Comparison of ENCODE assay signal across 8 cellular contexts in the genomic region with DNA sequence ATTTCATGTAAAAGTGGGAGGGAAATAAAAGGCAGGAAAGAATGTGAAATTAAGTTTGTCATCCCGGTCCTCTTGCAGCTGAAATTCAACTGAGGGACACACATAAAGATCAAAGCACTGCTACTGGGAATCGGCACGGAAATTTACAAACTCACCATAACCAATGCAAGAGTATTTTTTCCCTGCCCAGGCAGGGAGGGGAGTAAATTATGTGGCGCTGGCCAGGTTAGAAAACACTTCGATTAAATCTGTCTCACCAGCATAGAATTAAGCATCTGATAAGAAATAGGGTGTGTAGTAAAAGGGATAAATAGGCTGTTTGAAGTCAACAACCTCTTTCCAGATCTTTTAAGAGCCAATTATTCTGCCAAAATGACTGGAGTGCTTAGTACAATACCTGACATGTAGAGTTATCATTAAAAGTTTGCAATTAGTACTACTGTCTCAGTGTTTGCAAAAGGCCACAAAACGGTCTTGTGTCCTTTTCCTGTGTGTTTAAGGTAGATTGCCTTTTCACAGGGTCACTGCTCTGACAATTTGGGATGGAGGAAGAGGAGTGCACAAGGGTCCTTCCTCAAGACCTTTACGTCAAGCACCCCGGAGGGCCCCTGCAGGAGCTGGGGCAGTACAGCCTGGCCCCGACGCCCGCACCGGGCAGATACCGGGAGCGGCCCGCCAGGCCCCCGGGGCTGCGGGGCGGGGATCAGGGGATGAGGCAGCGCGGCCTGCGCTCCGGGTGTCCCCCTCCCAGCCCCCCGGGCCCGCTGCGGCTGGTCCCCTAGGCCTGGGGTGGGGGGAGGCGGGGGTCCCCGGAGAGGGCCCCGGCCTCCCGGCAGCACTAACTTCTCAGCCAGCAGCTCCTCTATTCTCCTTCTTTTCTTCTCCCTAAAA. TPM values are rescaled to one million over a fixed set of nuclear protein-coding genes. Genes with fewer than 3 reads are reported as not detected.
A peak's percentile ranks its signal among the peaks of the same experiment; 100 is the strongest.
DNase-seq lines count a peak whose midpoint lies in the region; ATAC-seq, FAIRE-seq and TF ChIP-seq lines count a peak whose summit lies in the region.

No MANE protein-coding gene starts in this region.

- H3K4me1 ChIP-seq in SK-N-SH (ENCODE audit: control insufficient read depth in 1 of 2, insufficient read depth in 2 of 2, low read depth in 1 of 2, low read length in 1 of 2) (peaks cover 31% of the 10 kb centered on the region in 2 experiments), endothelial cell of umbilical vein (ENCODE audit: control insufficient read depth, extremely low read depth, insufficient read depth, low read length) (peaks cover 54% of the 10 kb centered on the region)

- DNase-seq in Calu3 (peak; percentile 14), H7 (peak; percentile 80), SK-N-SH (peak; percentile 76), endothelial cell of umbilical vein (ENCODE audit: low read depth, low spot score) (peak; percentile 38), naive B cell (no peak), NCI-H187 treated with DMSO at 0.1 percent for 48 hours (lab: John Stamatoyannopoulos, UW) (no peak), HuH-7 (ENCODE audit: low spot score) (no peak), NCI-H446 treated with DMSO at 0.1 percent for 48 hours (lab: John Stamatoyannopoulos, UW) (no peak)

- H3K27me3 Mint-ChIP-seq in Calu3 (ENCODE audit: unreplicated experiment): no peaks in the 10 kb centered on the region
- no peaks in the 10 kb centered on the region for H3K27me3 Mint-ChIP-seq in naive B cell

- dilution Hi-C loops in endothelial cell of umbilical vein (cut with MboI; ENCODE audit: extremely low pct_ligation_motif_present, low sequenced_read_pairs): no loop called here

- peak overlapping the region; percentile 85 for H3K4me2 ChIP-seq in SK-N-SH
- H3K4me2 ChIP-seq in endothelial cell of umbilical vein (ENCODE audit: insufficient read depth, low read length): peak overlapping the region; percentile 96

- H3K9me2 ChIP-seq in SK-N-SH: no peaks in the 10 kb centered on the region

- H3K9me3 Mint-ChIP-seq in Calu3 (ENCODE audit: low read depth, unreplicated experiment) (no peaks in the 10 kb centered on the region), naive B cell (no peaks in the 10 kb centered on the region)

- H3K9ac ChIP-seq in SK-N-SH: peak overlapping the region; percentile 89
- H3K9ac ChIP-seq in endothelial cell of umbilical vein (replicated peaks; ENCODE audit: extremely low read depth, insufficient read depth, low read length): peak overlapping the region; percentile 61

- FAIRE-seq in endothelial cell of umbilical vein (lab: Jason Lieb, UNC): peak; percentile 31

- peaks cover 32% of the 10 kb centered on the region for H3K36me3 Mint-ChIP-seq in Calu3 (ENCODE audit: insufficient read depth, unreplicated experiment)
- no peaks in the 10 kb centered on the region for H3K36me3 Mint-ChIP-seq in naive B cell

- H4K20me1 ChIP-seq in SK-N-SH (ENCODE audit: insufficient read depth) (no peaks in the 10 kb centered on the region), endothelial cell of umbilical vein (replicated peaks; ENCODE audit: control insufficient read depth, extremely low read depth, insufficient read depth, low read length) (no peaks in the 10 kb centered on the region)

- H3K79me2 ChIP-seq in SK-N-SH (ENCODE audit: insufficient read depth): peaks cover 53% of the 10 kb centered on the region
- peaks cover 28% of the 10 kb centered on the region for H3K79me2 ChIP-seq in endothelial cell of umbilical vein (ENCODE audit: control insufficient read depth, insufficient read depth, low read length)

- WGBS in SK-N-SH (ENCODE audit: low lambda C conversion rate): 4% methylated on average over 8 of the region's 29 CpGs

- no peaks in the 10 kb centered on the region for H3K27me3 ChIP-seq in H7 (ENCODE audit: control insufficient read depth, insufficient read depth, low read length)
- H3K27me3 ChIP-seq in SK-N-SH (ENCODE audit: insufficient read depth): no peaks in the 10 kb centered on the region
- no peaks in the 10 kb centered on the region for H3K27me3 ChIP-seq in endothelial cell of umbilical vein (ENCODE audit: control insufficient read depth in 2 of 2, insufficient read depth in 2 of 2, low read length in 2 of 2)

- peak overlapping the region; percentile 81 for H3K4me3 ChIP-seq in H7 (ENCODE audit: insufficient read depth, low read depth, low read length)
- peak overlapping the region; percentile 79 to 86 for H3K4me3 ChIP-seq in SK-N-SH (ENCODE audit: low read depth in 2 of 2, low read length in 1 of 2)
- peak overlapping the region; percentile 44 to 95 (median 92) for H3K4me3 ChIP-seq in endothelial cell of umbilical vein (replicated peaks in 1 of 3; ENCODE audit: insufficient read depth in 1 of 3, low read depth in 1 of 3, low read length in 3 of 3)

- intact Hi-C loops in Calu3 (cut with micrococcal nuclease; ENCODE audit: unreplicated experiment) (loop anchor here (2.0 kb wide), 1 partner anchor 27 kb away; a partner anchor contains a TSS), endothelial cell of umbilical vein (cut with micrococcal nuclease) (loop anchor here (1.0 kb wide), 1 partner anchor 27 kb away; a partner anchor contains a TSS)

- TF ChIP-seq RAD21 in SK-N-SH (IDR thresholded peaks at IDR 0.05; ENCODE audit: low read length): no peak

- peak overlapping the region; percentile 47; the same call in 1 of the 2 replicates for H2AFZ ChIP-seq in SK-N-SH (ENCODE audit: low read depth)
- peak overlapping the region; percentile 23 for H2AFZ ChIP-seq in endothelial cell of umbilical vein (ENCODE audit: low read depth, low read length)

- no peak for TF ChIP-seq CTCF in Calu3 (IDR thresholded peaks at IDR 0.05; ENCODE audit: unreplicated experiment)
- TF ChIP-seq CTCF in SK-N-SH (IDR thresholded peaks at IDR 0.05): no peak
- no peak for TF ChIP-seq CTCF in endothelial cell of umbilical vein (IDR thresholded peaks at IDR 0.05; ENCODE audit: extremely low read depth in 1 of 2, insufficient read depth in 1 of 2, low read depth in 1 of 2, low read length in 2 of 2)

- no peak for TF ChIP-seq EP300 in SK-N-SH (IDR thresholded peaks at IDR 0.05; ENCODE audit: borderline replicate concordance in 1 of 2, low read depth in 1 of 2, low read length in 1 of 2)

- CTCF ChIA-PET in Calu3 (lab: Charles Lee) (interaction anchor here (0.6 kb wide), 2 partner anchors 9 to 341 kb away, joined by 4 to 8 read pairs; no protein-coding TSS in a partner anchor), SK-N-SH (lab: Yijun Ruan, JAX) (interaction anchor here (1.2 kb wide), 1 partner anchor 28 kb away, joined by 4 read pairs; no protein-coding TSS in a partner anchor), endothelial cell of umbilical vein (lab: Charles Lee) (interaction anchor here (1.1 kb wide), 1 partner anchor 12 kb away, joined by 3 read pairs; no protein-coding TSS in a partner anchor)

- H3K9me1 ChIP-seq in endothelial cell of umbilical vein (replicated peaks; ENCODE audit: control insufficient read depth, extremely low read depth, insufficient read depth, low read length): no peaks in the 10 kb centered on the region

- H3K9me3 ChIP-seq in SK-N-SH: no peaks in the 10 kb centered on the region
- no peaks in the 10 kb centered on the region for H3K9me3 ChIP-seq in endothelial cell of umbilical vein (replicated peaks; ENCODE audit: control insufficient read depth, insufficient read depth, low read length)

- peaks cover 29% of the 10 kb centered on the region for H3F3A ChIP-seq in SK-N-SH (replicated peaks; ENCODE audit: insufficient read depth)

- peak overlapping the region; percentile 81 for H3K27ac Mint-ChIP-seq in Calu3 (ENCODE audit: unreplicated experiment)
- peak overlapping the region in 5 of 6 donors; percentile 35 to 99 (median 91) for H3K27ac Mint-ChIP-seq in naive B cell

- peaks cover 19% of the 10 kb centered on the region for H3K4me1 Mint-ChIP-seq in Calu3 (ENCODE audit: low read depth, unreplicated experiment)
- H3K4me1 Mint-ChIP-seq in naive B cell: peaks cover 44 to 71% (median 47%) of the 10 kb centered on the region in 3 donors

- peak overlapping the region; percentile 80 for H3K4me3 Mint-ChIP-seq in Calu3 (ENCODE audit: low read depth, unreplicated experiment)
- peak overlapping the region; percentile 80 to 97 (median 90) for H3K4me3 Mint-ChIP-seq in naive B cell

- H3K27ac ChIP-seq in SK-N-SH (ENCODE audit: low read depth in 2 of 2, low read length in 1 of 2) (peak overlapping the region; percentile 27 to 76; a peak in 3 of 4 replicates), endothelial cell of umbilical vein (ENCODE audit: insufficient read depth, low read depth, low read length) (peak overlapping the region; percentile 13)

- ATAC-seq in naive B cell (ENCODE audit: low read depth in 2 of 2): no peak

- H3K36me3 ChIP-seq in H7 (replicated peaks; ENCODE audit: control insufficient read depth, insufficient read depth, low read length): no peaks in the 10 kb centered on the region
- H3K36me3 ChIP-seq in SK-N-SH (replicated peaks in 1 of 2; ENCODE audit: control insufficient read depth in 1 of 2, insufficient read depth in 2 of 2, low read length in 1 of 2): peaks cover 6 to 16% of the 10 kb centered on the region in 2 experiments
- H3K36me3 ChIP-seq in endothelial cell of umbilical vein (ENCODE audit: control insufficient read depth in 2 of 2, extremely low read depth in 1 of 2, insufficient read depth in 2 of 2, low read length in 2 of 2): peaks cover 0 to 2% of the 10 kb centered on the region in 2 experiments

- POLR2A ChIA-PET in SK-N-SH (lab: Yijun Ruan, JAX): interaction anchor here (0.6 kb wide), 1 partner anchor 25 kb away, joined by 3 read pairs; no protein-coding TSS in a partner anchor
- POLR2A ChIA-PET in endothelial cell of umbilical vein (lab: Charles Lee): interaction anchor here (0.7 kb wide), 1 partner anchor 66 kb away, joined by 4 read pairs; a partner anchor contains a TSS

- BruUV-seq in Calu3 (replicated peaks; lab: Mats Ljungman, UMichigan): TSS peak; percentile 69
- BruUV-seq in endothelial cell of umbilical vein (replicated peaks; lab: Mats Ljungman, UMichigan): TSS peak; percentile 54

- TF ChIP-seq POLR2A in endothelial cell of umbilical vein (IDR thresholded peaks at IDR 0.05; ENCODE audit: low read depth, low read length): no peak

RNA-seq across cellular contexts. Expression of a gene that starts 0.7 kb away (rescaled TPM):
- total RNA-seq in Calu3 (2022) (55.9 and 64.2 TPM in 2 replicates), endothelial cell of umbilical vein (81.6 and 84.6 TPM in 2 replicates)
- 81.2 and 94.7 TPM in 2 replicates for total RNA-seq in H7 (2014; rRNA removed; shearing (Covaris generic))
- polyA plus RNA-seq in SK-N-SH (2012; rRNA removed) (43.0 and 62.0 TPM in 2 replicates), endothelial cell of umbilical vein (30.9 and 39.4 TPM in 2 replicates), naive B cell (ENCODE audit: low read depth in 6 of 6) (100 to 1,000 TPM in 1 of 6 donors, 10 to 100 TPM in 5; 57.8 to 123 (median 61.1) TPM)
- 53.5 and 64.1 TPM in 2 replicates for polyA plus RNA-seq in SK-N-SH (2012; cell fraction: cytosol; rRNA removed)
- polyA plus RNA-seq in SK-N-SH (2012; cell fraction: nucleus; rRNA removed): 50.1 and 92.6 TPM in 2 replicates
- polyA plus RNA-seq in endothelial cell of umbilical vein (2011; cell fraction: cytosol; rRNA removed): 52.4 and 54.6 TPM in 2 replicates
- polyA plus RNA-seq in endothelial cell of umbilical vein (2011; cell fraction: nucleus; rRNA removed): 113 and 114 TPM in 2 replicates
- 40.4 and 79.9 TPM in 2 replicates for polyA plus RNA-seq in endothelial cell of umbilical vein (2012)
- polyA minus RNA-seq in endothelial cell of umbilical vein: 52.9 and 69.9 TPM in 2 replicates
- polyA minus RNA-seq in endothelial cell of umbilical vein (2011; cell fraction: cytosol; rRNA and poly(A)+ RNA removed): 16.2 TPM
- polyA minus RNA-seq in endothelial cell of umbilical vein (2011; cell fraction: nucleus; rRNA and poly(A)+ RNA removed): 44.4 and 49.2 TPM in 2 replicates

RNA-seq across cellular contexts. Expression of a gene that starts 5.2 kb away (rescaled TPM):
- 65.5 and 76.9 TPM in 2 replicates for total RNA-seq in Calu3 (2022)
- total RNA-seq in H7 (2014; rRNA removed; shearing (Covaris generic)): 19.0 and 20.9 TPM in 2 replicates
- polyA plus RNA-seq in SK-N-SH (2012; rRNA removed): 64.6 and 90.7 TPM in 2 replicates
- 101 and 122 TPM in 2 replicates for polyA plus RNA-seq in SK-N-SH (2012; cell fraction: cytosol; rRNA removed)
- 24.8 and 38.2 TPM in 2 replicates for polyA plus RNA-seq in SK-N-SH (2012; cell fraction: nucleus; rRNA removed)
- total RNA-seq in endothelial cell of umbilical vein: 111 and 116 TPM in 2 replicates
- polyA plus RNA-seq in endothelial cell of umbilical vein: 96.9 and 129 TPM in 2 replicates
- polyA plus RNA-seq in endothelial cell of umbilical vein (2011; cell fraction: cytosol; rRNA removed): 96.6 and 110 TPM in 2 replicates
- polyA plus RNA-seq in endothelial cell of umbilical vein (2011; cell fraction: nucleus; rRNA removed): 37.5 and 46.6 TPM in 2 replicates
- polyA plus RNA-seq in endothelial cell of umbilical vein (2012): 117 and 149 TPM in 2 replicates
- 181 and 225 TPM in 2 replicates for polyA minus RNA-seq in endothelial cell of umbilical vein
- polyA minus RNA-seq in endothelial cell of umbilical vein (2011; cell fraction: cytosol; rRNA and poly(A)+ RNA removed): 26.9 TPM
- polyA minus RNA-seq in endothelial cell of umbilical vein (2011; cell fraction: nucleus; rRNA and poly(A)+ RNA removed): 22.4 and 29.2 TPM in 2 replicates
- 100 to 1,000 TPM; 278 to 469 (median 324) TPM for polyA plus RNA-seq in naive B cell (ENCODE audit: low read depth in 6 of 6)

RNA-seq across cellular contexts. Expression of a gene that starts 27.4 kb away (rescaled TPM):
- total RNA-seq in Calu3 (2022) (31.3 and 34.4 TPM in 2 replicates), endothelial cell of umbilical vein (32.3 and 32.7 TPM in 2 replicates)
- 8.9 and 15.3 TPM in 2 replicates for total RNA-seq in H7 (2014; rRNA removed; shearing (Covaris generic))
- polyA plus RNA-seq in SK-N-SH (2012; rRNA removed) (3.2 and 4.3 TPM in 2 replicates), endothelial cell of umbilical vein (2.5 and 3.7 TPM in 2 replicates), naive B cell (ENCODE audit: low read depth in 6 of 6) (10 to 100 TPM; 26.1 to 65.0 (median 54.4) TPM)
- polyA plus RNA-seq in SK-N-SH (2012; cell fraction: cytosol; rRNA removed): 4.8 and 5.7 TPM in 2 replicates
- polyA plus RNA-seq in SK-N-SH (2012; cell fraction: nucleus; rRNA removed): 5.4 and 9.2 TPM in 2 replicates
- 6.2 and 12.1 TPM in 2 replicates for polyA plus RNA-seq in endothelial cell of umbilical vein (2011; cell fraction: cytosol; rRNA removed)
- polyA plus RNA-seq in endothelial cell of umbilical vein (2011; cell fraction: nucleus; rRNA removed): 14.6 and 15.1 TPM in 2 replicates
- 19.0 and 22.9 TPM in 2 replicates for polyA plus RNA-seq in endothelial cell of umbilical vein (2012)
- 30.1 and 43.0 TPM in 2 replicates for polyA minus RNA-seq in endothelial cell of umbilical vein
- polyA minus RNA-seq in endothelial cell of umbilical vein (2011; cell fraction: cytosol; rRNA and poly(A)+ RNA removed): 11.9 TPM
- 31.1 and 41.4 TPM in 2 replicates for polyA minus RNA-seq in endothelial cell of umbilical vein (2011; cell fraction: nucleus; rRNA and poly(A)+ RNA removed)

RNA-seq across cellular contexts. Expression of a gene that starts 42.9 kb away (rescaled TPM):
- total RNA-seq in Calu3 (2022) (not detected in 2 replicates), endothelial cell of umbilical vein (not detected in 2 replicates)
- not detected in 2 replicates for total RNA-seq in H7 (2014; rRNA removed; shearing (Covaris generic))
- polyA plus RNA-seq in SK-N-SH (2012; rRNA removed) (not detected in 2 replicates), endothelial cell of umbilical vein (not detected in 2 replicates), naive B cell (ENCODE audit: low read depth in 6 of 6) (under 1 TPM in 3 of 6 donors, not detected in 3; 0.05 to 0.19 (median 0.09) TPM)
- polyA plus RNA-seq in SK-N-SH (2012; cell fraction: cytosol; rRNA removed): not detected in 2 replicates
- polyA plus RNA-seq in SK-N-SH (2012; cell fraction: nucleus; rRNA removed): not detected in 2 replicates
- polyA plus RNA-seq in endothelial cell of umbilical vein (2011; cell fraction: cytosol; rRNA removed): not detected in 2 replicates
- not detected in 2 replicates for polyA plus RNA-seq in endothelial cell of umbilical vein (2011; cell fraction: nucleus; rRNA removed)
- 0.04 and 0.05 TPM in 2 replicates for polyA plus RNA-seq in endothelial cell of umbilical vein (2012)
- not detected in 2 replicates for polyA minus RNA-seq in endothelial cell of umbilical vein
- not detected for polyA minus RNA-seq in endothelial cell of umbilical vein (2011; cell fraction: cytosol; rRNA and poly(A)+ RNA removed)
- polyA minus RNA-seq in endothelial cell of umbilical vein (2011; cell fraction: nucleus; rRNA and poly(A)+ RNA removed): not detected in 2 replicates

Comparison
In these comparisons a context has a peak if more than half of its experiments do, and no peak if none do; other contexts are left out.
1. DNase-seq: peak in Calu3 (single experiment), H7 (single experiment), SK-N-SH (single experiment) and endothelial cell of umbilical vein (single experiment); none in naive B cell (single experiment), NCI-H187 treated with DMSO at 0.1 percent for 48 hours (single experiment), HuH-7 (single experiment) and NCI-H446 treated with DMSO at 0.1 percent for 48 hours (single experiment).
2. Peak in every context shown above with its lines, with median percentiles within 50 percentile points of each other: H3K4me3 ChIP-seq.